Comparison of ENCODE assay signal across 18 cellular contexts in genomic region chr5:56344594-56344993, GRCh38.
DNase-seq lines count a peak whose midpoint lies in the region; ATAC-seq and TF ChIP-seq lines count a peak whose summit lies in the region.
"Had no signal": no experiment of that assay in that cellular context is flagged by ENCODE, and none has a peak within 500 bp of the region (broad histone marks: within the 10 kb centered on the region; RNA-seq: fewer than 3 reads in every experiment).

No MANE protein-coding gene starts in this region.

- H3K4me1 Mint-ChIP-seq in nephron: peaks cover 13% of the 10 kb centered on the region
- H3K4me1 Mint-ChIP-seq in T-helper 2 cell treated with Interferon-gamma antibody and Interleukin-4, amounts not matched to agents 5 μg/mL and 100 μg/mL, for 36 hours (ENCODE audit: low read depth): peaks cover 3% of the 10 kb centered on the region

- H3K36me3 ChIP-seq in BLaER1: no peaks in the 10 kb centered on the region; the same call in 1 of the 2 replicates
- no peaks in the 10 kb centered on the region for H3K36me3 ChIP-seq in IMR-90 (ENCODE audit: control insufficient read depth, insufficient read depth, low read length)
- H3K36me3 ChIP-seq in SK-N-MC (ENCODE audit: insufficient read depth, low read length): no peaks in the 10 kb centered on the region
- H3K36me3 ChIP-seq: HAP-1 had no signal

- no peak for TF ChIP-seq POLR2A in IMR-90 (IDR thresholded peaks at IDR 0.05; ENCODE audit: low read depth, low read length)

- no peak overlapping the region for H2AK5ac ChIP-seq in IMR-90 (ENCODE audit: low read depth, low read length)

- TF ChIP-seq RAD21 in IMR-90 (IDR thresholded peaks at IDR 0.05; ENCODE audit: low read length): no peak

- no peak overlapping the region for H3K4ac ChIP-seq in IMR-90 (ENCODE audit: low read depth, low read length)

- H3K27me3 Mint-ChIP-seq in nephron (ENCODE audit: low read depth): no peaks in the 10 kb centered on the region
- no peaks in the 10 kb centered on the region for H3K27me3 Mint-ChIP-seq in T-helper 2 cell treated with Interferon-gamma antibody and Interleukin-4, amounts not matched to agents 5 μg/mL and 100 μg/mL, for 36 hours (ENCODE audit: low read depth)
- H3K27me3 Mint-ChIP-seq: CD4-positive, alpha-beta memory T cell had no signal

- no peak overlapping the region for H3K56ac ChIP-seq in IMR-90 (ENCODE audit: extremely low read depth, insufficient read depth, low read length)

- no peak overlapping the region for H3K4me3 ChIP-seq in BLaER1
- no peak overlapping the region for H3K4me3 ChIP-seq in IMR-90 (ENCODE audit: insufficient read depth, low read depth, low read length)
- H3K4me3 ChIP-seq in SK-N-MC: peak overlapping the region; percentile 36
- H3K4me3 ChIP-seq: GM12878, GM23248, HAP-1 had no signal

- intact Hi-C loops in IMR-90 (cut with micrococcal nuclease): loop anchor here (10.0 kb wide), 1 partner anchor 490 kb away; no protein-coding TSS in a partner anchor

- WGBS in IMR-90 (ENCODE audit: extremely low coverage in 2 of 2, insufficient read length in 1 of 2), 2 experiments: no CpG with 5 or more reads among the region's 1 CpG

- ATAC-seq in IMR-90 (ENCODE audit: low read depth) (no peak), GM21360 (IDR thresholded peaks at IDR 0.05; ENCODE audit: unreplicated experiment) (no peak), GM19452 (IDR thresholded peaks at IDR 0.05; ENCODE audit: unreplicated experiment) (no peak)
- ATAC-seq: GM12878 had no signal

- H3K14ac ChIP-seq in IMR-90 (replicated peaks; ENCODE audit: low read depth, low read length): no peak overlapping the region

- H3K9me3 Mint-ChIP-seq in nephron: peaks cover 3% of the 10 kb centered on the region
- peaks cover 10% of the 10 kb centered on the region for H3K9me3 Mint-ChIP-seq in T-helper 2 cell treated with Interferon-gamma antibody and Interleukin-4, amounts not matched to agents 5 μg/mL and 100 μg/mL, for 36 hours

- H3K4me2 ChIP-seq in BLaER1: peak overlapping the region; percentile 25; the same call in 1 of the 2 replicates
- H3K4me2 ChIP-seq in IMR-90 (ENCODE audit: low read depth, low read length): no peak overlapping the region

- no peak overlapping the region for H4K8ac ChIP-seq in IMR-90 (ENCODE audit: low read depth in 2 of 2, low read length in 2 of 2)

- H2AK9ac ChIP-seq in IMR-90 (replicated peaks; ENCODE audit: low read depth, low read length, poor library complexity): no peak overlapping the region

- no peak overlapping the region for H3K4me3 Mint-ChIP-seq in nephron
- H3K4me3 Mint-ChIP-seq in T-helper 2 cell treated with Interferon-gamma antibody and Interleukin-4, amounts not matched to agents 5 μg/mL and 100 μg/mL, for 36 hours: no peak overlapping the region
- H3K4me3 Mint-ChIP-seq: CD14-positive monocyte; CD4-positive, alpha-beta memory T cell had no signal

- no peak overlapping the region for H3K23ac ChIP-seq in IMR-90 (ENCODE audit: low read depth, low read length)

- TF ChIP-seq CTCF in IMR-90 (conservative IDR thresholded peaks at IDR 0.05; ENCODE audit: low read depth, low read length) (no peak), nephron (IDR thresholded peaks at IDR 0.05; ENCODE audit: unreplicated experiment in 3 of 3) (no peak)

- DNase-seq in IMR-90: no peak
- DNase-seq in SK-N-MC (ENCODE audit: low read depth, low spot score): peak; percentile 66
- DNase-seq in T-helper 2 cell treated with Interferon-gamma antibody and Interleukin-4, amounts not matched to agents 5 μg/mL and 100 μg/mL, for 36 hours (ENCODE audit: low spot score): no peak
- DNase-seq in G401 (ENCODE audit: low spot score): no peak
- DNase-seq: ACHN; CD4-positive, alpha-beta memory T cell; DMS153; DMS79; GM23248; KBM-7 had no signal

- H4K20me1 ChIP-seq in BLaER1 (no peaks in the 10 kb centered on the region), IMR-90 (ENCODE audit: insufficient read depth, low read length) (no peaks in the 10 kb centered on the region)

- no peak overlapping the region for H4K5ac ChIP-seq in IMR-90 (ENCODE audit: low read depth, low read length)

- no peak overlapping the region; the same call in 1 of the 2 replicates for H3K18ac ChIP-seq in IMR-90 (ENCODE audit: low read depth, low read length)

- H2BK120ac ChIP-seq in IMR-90 (ENCODE audit: low read depth, low read length): no peak overlapping the region; the same call in 1 of the 2 replicates

- POLR2A ChIA-PET in IMR-90 (lab: Charles Lee; ENCODE audit: unreplicated experiment): no interaction called here

- H3K4me1 ChIP-seq in BLaER1 (peaks cover 23% of the 10 kb centered on the region), IMR-90 (ENCODE audit: control insufficient read depth, insufficient read depth, low read length) (peaks cover 11% of the 10 kb centered on the region)
- H3K4me1 ChIP-seq: HAP-1 had no signal

- H2BK20ac ChIP-seq in IMR-90 (ENCODE audit: low read depth, low read length): peak overlapping the region; percentile 39; the same call in 1 of the 2 replicates

- peaks cover 4% of the 10 kb centered on the region for H3K9me1 ChIP-seq in IMR-90 (ENCODE audit: insufficient read depth, low read length)

- BruUV-seq in IMR-90 (replicated peaks; lab: Mats Ljungman, UMichigan): no TSS peak

- no peaks in the 10 kb centered on the region for H3K79me1 ChIP-seq in IMR-90 (ENCODE audit: low read depth in 1 of 2, low read length in 2 of 2)

- H3K9ac ChIP-seq in BLaER1 (no peak overlapping the region), IMR-90 (ENCODE audit: low read depth, low read length) (no peak overlapping the region), SK-N-MC (ENCODE audit: insufficient read length) (no peak overlapping the region)
- H3K9ac ChIP-seq: GM23248 had no signal

- peak overlapping the region; percentile 4 to 33 (median 17) for H3K27ac Mint-ChIP-seq in nephron
- H3K27ac Mint-ChIP-seq in T-helper 2 cell treated with Interferon-gamma antibody and Interleukin-4, amounts not matched to agents 5 μg/mL and 100 μg/mL, for 36 hours: no peak overlapping the region
- H3K27ac Mint-ChIP-seq: CD14-positive monocyte; CD4-positive, alpha-beta memory T cell had no signal

- peak overlapping the region; percentile 80; the same call in 2 of the 3 replicates for H2BK15ac ChIP-seq in IMR-90 (ENCODE audit: low read depth, low read length)

- H3K27me3 ChIP-seq in BLaER1 (no peaks in the 10 kb centered on the region), IMR-90 (ENCODE audit: control insufficient read depth, insufficient read depth, low read length) (no peaks in the 10 kb centered on the region)

- H2AFZ ChIP-seq in IMR-90 (replicated peaks; ENCODE audit: low read length, poor library complexity): no peak overlapping the region
- H2AFZ ChIP-seq: GM23248 had no signal

- H3K27ac ChIP-seq in BLaER1 (no peak overlapping the region), IMR-90 (ENCODE audit: insufficient read depth, low read length) (no peak overlapping the region), SK-N-MC (peak overlapping the region; percentile 33; the same call in 1 of the 2 replicates)
- H3K27ac ChIP-seq: GM23248, HL-60 had no signal

- in situ Hi-C loops in IMR-90 (cut with MboI; ENCODE audit: low sequenced_read_pairs): no loop called here
- in situ Hi-C loops in G401 (cut with HindIII; ENCODE audit: low sequenced_read_pairs): no loop called here

- CTCF ChIA-PET in IMR-90 (lab: Yijun Ruan, JAX): no interaction called here

- no peak overlapping the region for H4K91ac ChIP-seq in IMR-90 (ENCODE audit: insufficient read depth, low read depth, low read length)

- H3K9me3 ChIP-seq in BLaER1 (peaks cover 74% of the 10 kb centered on the region), IMR-90 (ENCODE audit: control insufficient read depth, insufficient read depth, low read length) (peaks cover 3% of the 10 kb centered on the region; the same call in 1 of the 2 replicates), SK-N-MC (ENCODE audit: low read depth, low read length) (no peaks in the 10 kb centered on the region)
- H3K9me3 ChIP-seq: HAP-1 had no signal

- no peaks in the 10 kb centered on the region for H3K36me3 Mint-ChIP-seq in nephron (ENCODE audit: low read depth)
- peaks cover 5% of the 10 kb centered on the region for H3K36me3 Mint-ChIP-seq in T-helper 2 cell treated with Interferon-gamma antibody and Interleukin-4, amounts not matched to agents 5 μg/mL and 100 μg/mL, for 36 hours (ENCODE audit: low read depth)
- H3K36me3 Mint-ChIP-seq: CD14-positive monocyte had no signal

- no peak overlapping the region for H2BK5ac ChIP-seq in IMR-90 (ENCODE audit: low read depth, low read length, poor library complexity, severe bottlenecking)

- dilution Hi-C loops in IMR-90 (cut with HindIII; ENCODE audit: low sequenced_read_pairs, unreplicated experiment): no loop called here

TF ChIP-seq in IMR-90, 13 proteins besides CTCF, POLR2A, EP300 and RAD21:
- TF ChIP-seq SMC3 (IDR thresholded peaks at IDR 0.05; ENCODE audit: low read depth, low read length): no peak
- TF ChIP-seq, protein P1, sequence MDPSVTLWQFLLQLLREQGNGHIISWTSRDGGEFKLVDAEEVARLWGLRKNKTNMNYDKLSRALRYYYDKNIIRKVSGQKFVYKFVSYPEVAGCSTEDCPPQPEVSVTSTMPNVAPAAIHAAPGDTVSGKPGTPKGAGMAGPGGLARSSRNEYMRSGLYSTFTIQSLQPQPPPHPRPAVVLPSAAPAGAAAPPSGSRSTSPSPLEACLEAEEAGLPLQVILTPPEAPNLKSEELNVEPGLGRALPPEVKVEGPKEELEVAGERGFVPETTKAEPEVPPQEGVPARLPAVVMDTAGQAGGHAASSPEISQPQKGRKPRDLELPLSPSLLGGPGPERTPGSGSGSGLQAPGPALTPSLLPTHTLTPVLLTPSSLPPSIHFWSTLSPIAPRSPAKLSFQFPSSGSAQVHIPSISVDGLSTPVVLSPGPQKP (IDR thresholded peaks at IDR 0.05; ENCODE audit: borderline replicate concordance, low read depth, low read length): no peak
- TF ChIP-seq RFX5 (IDR thresholded peaks at IDR 0.05; ENCODE audit: low read depth, low read length): no peak
- TF ChIP-seq FOS (IDR thresholded peaks at IDR 0.05; ENCODE audit: low read depth, low read length): no peak
- no peak for TF ChIP-seq RCOR1 (IDR thresholded peaks at IDR 0.05; ENCODE audit: insufficient replicate concordance, low read length)
- TF ChIP-seq MAZ (IDR thresholded peaks at IDR 0.05; ENCODE audit: borderline replicate concordance, low read depth, low read length): no peak
- TF ChIP-seq CHD1 (IDR thresholded peaks at IDR 0.05; ENCODE audit: low read depth, low read length): no peak
- TF ChIP-seq MXI1 (IDR thresholded peaks at IDR 0.05; ENCODE audit: borderline replicate concordance, low read depth, low read length): no peak
- TF ChIP-seq CEBPB (IDR thresholded peaks at IDR 0.05; ENCODE audit: low read depth, low read length): no peak
- TF ChIP-seq USF2 (IDR thresholded peaks at IDR 0.05; ENCODE audit: low read depth, low read length): no peak
